In genomic region chr9:121160025-121160424, GRCh38 we compare ENCODE assay signal across 16 cellular contexts. TPM values are rescaled to one million over a fixed set of nuclear protein-coding genes. Genes with fewer than 3 reads are reported as not detected.
DNase-seq lines count a peak whose midpoint lies in the region; ATAC-seq and TF ChIP-seq lines count a peak whose summit lies in the region.
"Had no signal": no experiment of that assay in that cellular context is flagged by ENCODE, and none has a peak within 500 bp of the region (broad histone marks: within the 10 kb centered on the region; RNA-seq: fewer than 3 reads in every experiment).

No MANE protein-coding gene starts in this region.

- H3K4me3 Mint-ChIP-seq in activated naive CD4-positive, alpha-beta T cell treated with anti-CD3 and anti-CD28 coated beads, Interleukin-2, amount 50 U/mL, for 24 hours = no peak overlapping the region
- no peak overlapping the region for H3K4me3 Mint-ChIP-seq in activated naive CD8-positive, alpha-beta T cell treated with anti-CD3 and anti-CD28 coated beads, Interleukin-2, amount 50 U/mL, for 24 hours

- no peaks in the 10 kb centered on the region for H3K9me3 Mint-ChIP-seq in activated naive CD4-positive, alpha-beta T cell treated with anti-CD3 and anti-CD28 coated beads, Interleukin-2, amount 50 U/mL, for 24 hours
- H3K9me3 Mint-ChIP-seq in activated naive CD8-positive, alpha-beta T cell treated with anti-CD3 and anti-CD28 coated beads, Interleukin-2, amount 50 U/mL, for 24 hours = no peaks in the 10 kb centered on the region

- peaks cover 6% of the 10 kb centered on the region; the same call in 1 of the 2 replicates for H3F3A ChIP-seq in OCI-LY1 (ENCODE audit: insufficient read depth, low read length)
- peaks cover 17% of the 10 kb centered on the region; the same call in 1 of the 2 replicates for H3F3A ChIP-seq in GM23248 (ENCODE audit: insufficient read depth)

- no peak for ATAC-seq in activated naive CD8-positive, alpha-beta T cell treated with anti-CD3 and anti-CD28 coated beads, Interleukin-2, amount 50 U/mL, for 24 hours
- ATAC-seq in upper lobe of right lung = no peak

- H3K36me3 ChIP-seq in OCI-LY1 (ENCODE audit: insufficient read depth, low read length) = peaks cover 83% of the 10 kb centered on the region
- peaks cover 70% of the 10 kb centered on the region for H3K36me3 ChIP-seq in upper lobe of right lung
- H3K36me3 ChIP-seq in GM23248 (ENCODE audit: low read depth) = peaks cover 16% of the 10 kb centered on the region

- H3K27ac Mint-ChIP-seq in activated naive CD4-positive, alpha-beta T cell treated with anti-CD3 and anti-CD28 coated beads, Interleukin-2, amount 50 U/mL, for 24 hours = peak overlapping the region; percentile 74
- H3K27ac Mint-ChIP-seq in activated naive CD8-positive, alpha-beta T cell treated with anti-CD3 and anti-CD28 coated beads, Interleukin-2, amount 50 U/mL, for 24 hours = peak overlapping the region; percentile 47

- H3K4me1 ChIP-seq in OCI-LY1 (ENCODE audit: insufficient read depth, low read length, severe bottlenecking) (peaks cover 60% of the 10 kb centered on the region), upper lobe of right lung (no peaks in the 10 kb centered on the region), GM23248 (ENCODE audit: insufficient read depth) (peaks cover 12% of the 10 kb centered on the region)

- no peak for TF ChIP-seq CTCF in OCI-LY1 (IDR thresholded peaks at IDR 0.05; ENCODE audit: low read length)
- TF ChIP-seq CTCF in upper lobe of right lung (IDR thresholded peaks at IDR 0.05) = no peak

- H3K4me3 ChIP-seq in OCI-LY1 (ENCODE audit: low read depth, low read length, poor library complexity, severe bottlenecking) (peak overlapping the region; percentile 10), upper lobe of right lung (no peak overlapping the region), GM23248 (no peak overlapping the region)

- no peaks in the 10 kb centered on the region for H3K27me3 Mint-ChIP-seq in activated naive CD4-positive, alpha-beta T cell treated with anti-CD3 and anti-CD28 coated beads, Interleukin-2, amount 50 U/mL, for 24 hours
- no peaks in the 10 kb centered on the region for H3K27me3 Mint-ChIP-seq in activated naive CD8-positive, alpha-beta T cell treated with anti-CD3 and anti-CD28 coated beads, Interleukin-2, amount 50 U/mL, for 24 hours

- no peak overlapping the region for H2AFZ ChIP-seq in OCI-LY1 (ENCODE audit: low read length)
- H2AFZ ChIP-seq in GM23248 = no peak overlapping the region

- no peaks in the 10 kb centered on the region for H3K27me3 ChIP-seq in OCI-LY1 (ENCODE audit: insufficient read depth, low read length)
- no peaks in the 10 kb centered on the region for H3K27me3 ChIP-seq in upper lobe of right lung
- H3K27me3 ChIP-seq in GM23248 (replicated peaks; ENCODE audit: insufficient read depth) = no peaks in the 10 kb centered on the region

- in situ Hi-C loops in GM23248 (cut with MboI) = no loop called here

- peaks cover 24% of the 10 kb centered on the region for H3K36me3 Mint-ChIP-seq in activated naive CD4-positive, alpha-beta T cell treated with anti-CD3 and anti-CD28 coated beads, Interleukin-2, amount 50 U/mL, for 24 hours
- peaks cover 73% of the 10 kb centered on the region for H3K36me3 Mint-ChIP-seq in activated naive CD8-positive, alpha-beta T cell treated with anti-CD3 and anti-CD28 coated beads, Interleukin-2, amount 50 U/mL, for 24 hours (ENCODE audit: low read depth)

- H3K79me2 ChIP-seq in OCI-LY1 (ENCODE audit: insufficient read depth, low read length) (no peaks in the 10 kb centered on the region), GM23248 (ENCODE audit: insufficient read depth) (no peaks in the 10 kb centered on the region)

- WGBS in GM23248 (ENCODE audit: low coverage in 1 of 2, low lambda C conversion rate in 2 of 2, missing lambda C conversion rate in 2 of 2), 2 experiments = 94 to 97% methylated on average over 1 of the region's 1 CpG

- H3K9ac ChIP-seq in OCI-LY1 (ENCODE audit: low read length) (peak overlapping the region; percentile 39), GM23248 (no peak overlapping the region)
- H3K9ac ChIP-seq: SK-N-SH had no signal

- H3K9me3 ChIP-seq in OCI-LY1 (ENCODE audit: low read length) = no peaks in the 10 kb centered on the region
- no peaks in the 10 kb centered on the region for H3K9me3 ChIP-seq in upper lobe of right lung
- no peaks in the 10 kb centered on the region for H3K9me3 ChIP-seq in GM23248 (ENCODE audit: low read depth)
- H3K9me3 ChIP-seq: SK-N-SH had no signal

- peaks cover 33% of the 10 kb centered on the region for H3K4me1 Mint-ChIP-seq in activated naive CD4-positive, alpha-beta T cell treated with anti-CD3 and anti-CD28 coated beads, Interleukin-2, amount 50 U/mL, for 24 hours
- peaks cover 37% of the 10 kb centered on the region for H3K4me1 Mint-ChIP-seq in activated naive CD8-positive, alpha-beta T cell treated with anti-CD3 and anti-CD28 coated beads, Interleukin-2, amount 50 U/mL, for 24 hours

- DNase-seq in activated naive CD4-positive, alpha-beta T cell treated with Interleukin-2 at 50 U/mL for 16 hours = no peak
- no peak for DNase-seq in activated naive CD8-positive, alpha-beta T cell treated with anti-CD3 and anti-CD28 coated beads, Interleukin-2, amount 50 U/mL, for 24 hours
- no peak for DNase-seq in upper lobe of right lung
- DNase-seq in HCEC 1CT = no peak
- DNase-seq in LoVo (ENCODE audit: low spot score) = no peak
- DNase-seq in GM23248 = no peak
- DNase-seq: activated CD4-positive, alpha-beta T cell treated with anti-CD3 and anti-CD28 coated beads for 1 hour; activated gamma-delta T cell treated with Interleukin-2 at 50 U/mL for 16 hours; caudate nucleus; kidney glomerular epithelial cell; NCI-H2029; SK-N-SH; stimulated activated CD8-positive, alpha-beta memory T cell treated with anti-CD3 and anti-CD28 coated beads, Interleukin-4, amount 100 ng/mL, for 48 hours; trophoblast cell had no signal

- H3K9me2 ChIP-seq in OCI-LY1 (ENCODE audit: low read depth, low read length) (no peaks in the 10 kb centered on the region), GM23248 (ENCODE audit: insufficient read depth) (no peaks in the 10 kb centered on the region)
- H3K9me2 ChIP-seq: SK-N-SH had no signal

- H4K20me1 ChIP-seq in OCI-LY1 (ENCODE audit: insufficient read depth, low read length) = no peaks in the 10 kb centered on the region
- no peaks in the 10 kb centered on the region for H4K20me1 ChIP-seq in GM23248 (ENCODE audit: insufficient read depth)

- H3K27ac ChIP-seq in OCI-LY1 (ENCODE audit: low read depth, low read length, poor library complexity, severe bottlenecking) = peak overlapping the region; percentile 97
- peak overlapping the region; percentile 7 for H3K27ac ChIP-seq in upper lobe of right lung
- H3K27ac ChIP-seq in GM23248 = no peak overlapping the region

- peak overlapping the region; percentile 22 for H3K4me2 ChIP-seq in OCI-LY1 (ENCODE audit: low read length)
- no peak overlapping the region for H3K4me2 ChIP-seq in GM23248 (ENCODE audit: unreplicated experiment)
- H3K4me2 ChIP-seq: SK-N-SH had no signal

- intact Hi-C loops in upper lobe of right lung (cut with DNase I) = no loop called here

RNA-seq across cellular contexts. Expression of gene RAB14, which starts 41.6 kb away (rescaled TPM):
- total RNA-seq in upper lobe of right lung = 104 TPM
- total RNA-seq in GM23248 (2014; rRNA removed; shearing (Covaris generic)) = 25.8 and 28.8 TPM in 2 replicates
- polyA plus RNA-seq in GM23248 (2016; fragmentation: Nextera tagmentation; extraction: Ambion mirVana) = 75.9 and 79.5 TPM in 2 replicates
